ENCODE assay signal across 18 cellular contexts in genomic region chr12:90027889-90028570, GRCh38.
DNase-seq lines count a peak whose midpoint lies in the region; ATAC-seq, FAIRE-seq and TF ChIP-seq lines count a peak whose summit lies in the region.
"Had no signal": no experiment of that assay in that cellular context is flagged by ENCODE, and none has a peak within 500 bp of the region (broad histone marks: within the 10 kb centered on the region; RNA-seq: fewer than 3 reads in every experiment).

No MANE protein-coding gene starts in this region.

- no peak overlapping the region for H2BK12ac ChIP-seq in trophoblast cell (ENCODE audit: low read length)

- H3K18ac ChIP-seq in trophoblast cell (ENCODE audit: low read length) = no peak overlapping the region

- no peaks in the 10 kb centered on the region for H3K36me3 ChIP-seq in trophoblast cell (ENCODE audit: control insufficient read depth in 1 of 2, insufficient read depth in 2 of 2, low read length in 2 of 2)
- H3K36me3 ChIP-seq: BLaER1, HAP-1, prostate gland had no signal

- TF ChIP-seq CTCF in D721Med (IDR thresholded peaks at IDR 0.05; ENCODE audit: insufficient read depth, missing control alignments) = no peak

- DNase-seq in D721Med (ENCODE audit: insufficient read length, low spot score) (no peak), HT-29 (ENCODE audit: low spot score) (peak; percentile 7), cerebellar cortex (ENCODE audit: low spot score) (peak; percentile 36), trophoblast cell (peak; percentile 8 to 49), DMS79 (lab: John Stamatoyannopoulos, UW) (no peak), mesenteric fat pad (ENCODE audit: low spot score) (no peak), SHP77 (lab: John Stamatoyannopoulos, UW) (no peak)
- DNase-seq: activated B cell treated with CpG ODN at 0.5 μM for 24 hours; activated naive CD4-positive, alpha-beta T cell treated with anti-CD3 and anti-CD28 coated beads for 36 hours; DMS79 treated with DMSO at 0.1 percent for 48 hours; left cardiac atrium; NCI-H524 treated with DMSO at 0.1 percent for 48 hours; stimulated activated CD4-positive, alpha-beta T cell treated with anti-CD3 and anti-CD28 coated beads, Interleukin-15, amount 100 ng/mL, for 24 hours had no signal

- peak overlapping the region; percentile 70 for H3K27ac ChIP-seq in trophoblast cell (ENCODE audit: low read depth, low read length)
- H3K27ac ChIP-seq: BLaER1, prostate gland had no signal

- H3K79me1 ChIP-seq in trophoblast cell (ENCODE audit: low read length) = peaks cover 21% of the 10 kb centered on the region

- no peak overlapping the region for H3K23ac ChIP-seq in trophoblast cell (ENCODE audit: low read length)

- H2BK120ac ChIP-seq in trophoblast cell (ENCODE audit: insufficient read depth, low read length, poor library complexity) = peak overlapping the region; percentile 84

- no peak overlapping the region for H2AFZ ChIP-seq in trophoblast cell (ENCODE audit: insufficient read depth, low read length, poor library complexity)

- H3K79me2 ChIP-seq in trophoblast cell (ENCODE audit: control insufficient read depth, insufficient read depth, low read length, poor library complexity) = no peaks in the 10 kb centered on the region

- H3K4me3 ChIP-seq in trophoblast cell (ENCODE audit: low read depth, low read length) = no peak overlapping the region
- H3K4me3 ChIP-seq: BLaER1, HAP-1, prostate gland had no signal

- H3K9me3 ChIP-seq in trophoblast cell (ENCODE audit: insufficient read depth, low read depth, low read length) = no peaks in the 10 kb centered on the region
- H3K9me3 ChIP-seq: BLaER1, HAP-1, prostate gland had no signal

- no peaks in the 10 kb centered on the region for H3K27me3 ChIP-seq in trophoblast cell (ENCODE audit: insufficient read depth, low read length)
- H3K27me3 ChIP-seq: BLaER1 had no signal

- FAIRE-seq in D721Med (lab: Jason Lieb, UNC) = peak; percentile 60
- FAIRE-seq: RCC 7860 had no signal

- no peak for ATAC-seq in GM19324 (IDR thresholded peaks at IDR 0.05; ENCODE audit: low FRiP score, unreplicated experiment)

- H3K4me1 ChIP-seq in trophoblast cell (ENCODE audit: control insufficient read depth in 1 of 2, insufficient read depth in 2 of 2, low read length in 2 of 2) = peaks cover 9 to 17% of the 10 kb centered on the region in 2 experiments
- H3K4me1 ChIP-seq: BLaER1, HAP-1, prostate gland had no signal

- H3K14ac ChIP-seq in trophoblast cell (ENCODE audit: low read length) = peak overlapping the region; percentile 62

- H3K9ac ChIP-seq in trophoblast cell (ENCODE audit: low read length) = no peak overlapping the region
- H3K9ac ChIP-seq: BLaER1 had no signal

- no CpG with 5 or more reads among the region's 4 CpGs for WGBS in trophoblast cell (ENCODE audit: extremely low coverage, insufficient coverage, insufficient read length)

- no peak overlapping the region for H4K8ac ChIP-seq in trophoblast cell (ENCODE audit: low read depth, low read length)

- peak overlapping the region; percentile 67 for H4K91ac ChIP-seq in trophoblast cell (ENCODE audit: low read depth, low read length)

- H4K12ac ChIP-seq in trophoblast cell (ENCODE audit: low read depth, low read length) = no peak overlapping the region

- peak overlapping the region; percentile 74 for H2BK5ac ChIP-seq in trophoblast cell (ENCODE audit: low read depth, low read length, poor library complexity)

- H3K4me2 ChIP-seq in trophoblast cell (ENCODE audit: low read length) = no peak overlapping the region
- H3K4me2 ChIP-seq: BLaER1 had no signal

- H3K4ac ChIP-seq in trophoblast cell (ENCODE audit: low read depth, low read length) = peak overlapping the region; percentile 49

- H2AK5ac ChIP-seq in trophoblast cell (ENCODE audit: low read length) = no peak overlapping the region

Comparison
In these comparisons a context has a peak if more than half of its experiments do, and no peak if none do; other contexts are left out.
1. DNase-seq: peak in HT-29 (single experiment), cerebellar cortex (single experiment) and trophoblast cell (2 of 2); none in D721Med (single experiment), DMS79 (single experiment), mesenteric fat pad (single experiment) and SHP77 (0 of 2).